Comparison of ENCODE assay signal across 1 cellular context in the genomic region with DNA sequence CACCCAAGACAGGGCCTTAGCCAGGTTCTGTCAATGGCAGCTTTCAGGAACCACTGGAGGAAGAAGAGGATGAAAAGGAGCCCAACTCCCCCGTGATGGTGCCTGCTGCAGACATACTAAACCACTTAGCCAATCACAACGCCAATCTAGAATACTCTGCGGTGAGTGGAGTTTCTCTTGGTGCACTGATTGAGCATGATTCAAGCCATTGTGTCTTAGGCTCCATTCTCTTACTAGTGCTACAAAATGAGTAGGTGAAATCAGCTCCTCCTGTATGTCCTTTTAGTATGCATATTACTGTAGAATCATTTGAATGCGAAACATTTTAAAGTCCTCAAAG.
TF ChIP-seq lines count a peak whose summit lies in the region.

No MANE protein-coding gene starts in this region.

TF ChIP-seq in GM12878, 131 proteins besides CTCF, POLR2A, EP300 and RAD21 (continued from another document):
- no peak for TF ChIP-seq CBX3 (IDR thresholded peaks at IDR 0.05; ENCODE audit: borderline replicate concordance, low read depth)
